ENCODE assay signal across 7 cellular contexts in the genomic region with DNA sequence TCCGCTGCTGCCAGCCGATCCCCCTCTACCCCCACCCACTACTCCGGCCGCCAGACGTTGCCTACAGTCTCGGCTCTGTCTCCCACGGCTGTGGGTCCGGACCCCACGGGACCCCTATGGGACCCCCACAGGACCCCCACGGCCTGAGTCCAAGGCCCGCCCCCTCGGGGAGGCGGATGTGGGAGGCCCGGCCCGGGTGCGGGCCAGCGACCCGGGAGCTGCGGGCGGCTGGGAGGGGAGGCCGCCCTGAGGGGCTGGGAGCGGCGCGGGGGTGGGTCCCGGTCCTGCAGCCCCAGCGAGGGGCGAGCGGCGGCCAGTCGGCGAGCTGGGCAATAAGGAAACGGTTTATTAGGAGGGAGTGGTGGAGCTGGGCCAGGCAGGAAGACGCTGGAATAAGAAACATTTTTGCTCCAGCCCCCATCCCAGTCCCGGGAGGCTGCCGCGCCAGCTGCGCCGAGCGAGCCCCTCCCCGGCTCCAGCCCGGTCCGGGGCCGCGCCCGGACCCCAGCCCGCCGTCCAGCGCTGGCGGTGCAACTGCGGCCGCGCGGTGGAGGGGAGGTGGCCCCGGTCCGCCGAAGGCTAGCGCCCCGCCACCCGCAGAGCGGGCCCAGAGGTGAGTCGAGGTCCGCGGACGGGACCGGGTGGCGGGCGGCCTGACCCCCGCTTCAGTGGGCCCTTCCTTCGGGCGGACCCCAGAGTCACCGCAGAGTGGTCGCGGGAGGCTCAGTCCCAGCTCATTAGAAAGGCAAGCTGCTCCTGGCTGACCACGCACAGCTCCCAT. TPM values are rescaled to one million over a fixed set of nuclear protein-coding genes. Genes with fewer than 3 reads are reported as not detected.
A peak's percentile ranks its signal among the peaks of the same experiment; 100 is the strongest.
DNase-seq lines count a peak whose midpoint lies in the region; ATAC-seq and TF ChIP-seq lines count a peak whose summit lies in the region.

A gene (plus strand): TSS at position 422 of the 781 bp plus-strand sequence. CDS start 4,971 bp downstream, outside the sequence.

- peak within 1 kb of the TSS in 1 of 9 donors; percentile 24 for H3K27ac Mint-ChIP-seq in naive thymus-derived CD4-positive, alpha-beta T cell

- no peaks in the 10 kb centered on the region for H3K36me3 Mint-ChIP-seq in naive thymus-derived CD4-positive, alpha-beta T cell

- H3K4me1 Mint-ChIP-seq in naive thymus-derived CD4-positive, alpha-beta T cell = peaks cover 0 to 9% (median 6%) of the 10 kb centered on the region in 7 donors

- H3K4me1 ChIP-seq in adipocyte (ENCODE audit: control insufficient read depth, insufficient read depth, low read length) (peaks cover 71% of the 10 kb centered on the region), upper lobe of right lung (peaks cover 40% of the 10 kb centered on the region), SJCRH30 (peaks cover 40% of the 10 kb centered on the region), BE2C (peaks cover 49% of the 10 kb centered on the region)
- H3K4me1 ChIP-seq in naive thymus-derived CD4-positive, alpha-beta T cell (ENCODE audit: control insufficient read depth in 2 of 2, insufficient read depth in 2 of 2, low read length in 2 of 2) = no peaks in the 10 kb centered on the region

- H3K27me3 ChIP-seq in adipocyte (replicated peaks; ENCODE audit: control insufficient read depth, insufficient read depth, low read length) (no peaks in the 10 kb centered on the region), upper lobe of right lung (no peaks in the 10 kb centered on the region), SJCRH30 (no peaks in the 10 kb centered on the region), BE2C (no peaks in the 10 kb centered on the region)
- peaks cover 0 to 4% of the 10 kb centered on the region in 2 donors for H3K27me3 ChIP-seq in naive thymus-derived CD4-positive, alpha-beta T cell (ENCODE audit: control insufficient read depth in 2 of 2, insufficient read depth in 2 of 2, low read length in 2 of 2)

- peak within 1 kb of the TSS; percentile 87 for H3K4me3 ChIP-seq in adipocyte (ENCODE audit: low read length)
- peak within 1 kb of the TSS; percentile 62 to 81 for H3K4me3 ChIP-seq in foreskin fibroblast (ENCODE audit: low read depth in 1 of 2, low read length in 2 of 2)
- H3K4me3 ChIP-seq in naive thymus-derived CD4-positive, alpha-beta T cell (ENCODE audit: low read length) = no peak within 1 kb of the TSS
- H3K4me3 ChIP-seq in upper lobe of right lung = peak within 1 kb of the TSS; percentile 58
- H3K4me3 ChIP-seq in SJCRH30 = no peak within 1 kb of the TSS
- no peak within 1 kb of the TSS; the same call in 1 of the 2 replicates for H3K4me3 ChIP-seq in BE2C (ENCODE audit: low read depth, low read length)

- ATAC-seq in naive thymus-derived CD4-positive, alpha-beta T cell = peak; percentile 21
- ATAC-seq in upper lobe of right lung = peak; percentile 3

- peaks cover 21 to 49% (median 23%) of the 10 kb centered on the region in 5 donors for H3K27me3 Mint-ChIP-seq in naive thymus-derived CD4-positive, alpha-beta T cell

- no peaks in the 10 kb centered on the region for H3K36me3 ChIP-seq in adipocyte (ENCODE audit: control insufficient read depth, insufficient read depth, low read length, severe bottlenecking)
- H3K36me3 ChIP-seq in naive thymus-derived CD4-positive, alpha-beta T cell (ENCODE audit: control insufficient read depth in 2 of 3, insufficient read depth in 3 of 3, low read length in 3 of 3) = no peaks in the 10 kb centered on the region
- H3K36me3 ChIP-seq in upper lobe of right lung = no peaks in the 10 kb centered on the region
- H3K36me3 ChIP-seq in SJCRH30 = no peaks in the 10 kb centered on the region
- H3K36me3 ChIP-seq in BE2C = no peaks in the 10 kb centered on the region

- H3K9ac ChIP-seq in adipocyte (ENCODE audit: low read length) = peak within 1 kb of the TSS; percentile 95

- CTCF ChIA-PET in naive thymus-derived CD4-positive, alpha-beta T cell (lab: Charles Lee) = no interaction called here

- peak within 1 kb of the TSS in 6 of 10 donors; percentile 15 to 73 (median 30) for H3K4me3 Mint-ChIP-seq in naive thymus-derived CD4-positive, alpha-beta T cell

- POLR2A ChIA-PET in naive thymus-derived CD4-positive, alpha-beta T cell (lab: Charles Lee) = no interaction called here

- TF ChIP-seq CTCF in foreskin fibroblast (IDR thresholded peaks at IDR 0.05; ENCODE audit: low read depth, low read length) = no peak
- no peak for TF ChIP-seq CTCF in upper lobe of right lung (IDR thresholded peaks at IDR 0.05)
- no peak for TF ChIP-seq CTCF in BE2C (IDR thresholded peaks at IDR 0.05; ENCODE audit: low read depth, low read length)

- peak; percentile 37 for DNase-seq in adipocyte (ENCODE audit: low read depth)
- peak in 1 of 2 donors; percentile 40 for DNase-seq in foreskin fibroblast
- no peak for DNase-seq in naive thymus-derived CD4-positive, alpha-beta T cell
- DNase-seq in upper lobe of right lung = no peak
- no peak for DNase-seq in SJCRH30
- no peak for DNase-seq in BE2C
- no peak for DNase-seq in activated CD4-positive, alpha-beta T cell treated with anti-CD3 and anti-CD28 coated beads, Interleukin-2, amount 50 U/mL, for 4 hours

- H3K9me3 Mint-ChIP-seq in naive thymus-derived CD4-positive, alpha-beta T cell = peaks cover 0 to 2% (median 0%) of the 10 kb centered on the region in 11 donors

- H3K9me3 ChIP-seq in adipocyte (ENCODE audit: control insufficient read depth, low read length) = no peaks in the 10 kb centered on the region
- no peaks in the 10 kb centered on the region for H3K9me3 ChIP-seq in naive thymus-derived CD4-positive, alpha-beta T cell (ENCODE audit: control insufficient read depth in 2 of 3, low read length in 3 of 3)
- no peaks in the 10 kb centered on the region for H3K9me3 ChIP-seq in upper lobe of right lung
- no peaks in the 10 kb centered on the region for H3K9me3 ChIP-seq in SJCRH30 (replicated peaks)
- H3K9me3 ChIP-seq in BE2C = no peaks in the 10 kb centered on the region

- intact Hi-C loops in naive thymus-derived CD4-positive, alpha-beta T cell (cut with micrococcal nuclease) = no loop called here
- intact Hi-C loops in upper lobe of right lung (cut with DNase I) = no loop called here

- H3K27ac ChIP-seq in naive thymus-derived CD4-positive, alpha-beta T cell (ENCODE audit: low read depth, low read length) = no peak within 1 kb of the TSS
- peak within 1 kb of the TSS; percentile 86 for H3K27ac ChIP-seq in upper lobe of right lung
- no peak within 1 kb of the TSS for H3K27ac ChIP-seq in SJCRH30

RNA-seq across cellular contexts. Expression of the gene that starts here (rescaled TPM):
- total RNA-seq in naive thymus-derived CD4-positive, alpha-beta T cell = under 1 TPM in 2 of 5 experiments, not detected in 3; 0.64 to 0.70 TPM
- polyA plus RNA-seq in naive thymus-derived CD4-positive, alpha-beta T cell = not detected
- total RNA-seq in upper lobe of right lung = 223 TPM
- total RNA-seq in SJCRH30 (2014; rRNA removed; shearing (Covaris generic)) = 0.33 and 0.36 TPM in 2 replicates
- 68.1 TPM for polyA plus RNA-seq in BE2C (2012; ENCODE audit: insufficient read depth, insufficient read length, low read depth)

Comparison
In these comparisons a context has a peak if more than half of its experiments do, and no peak if none do; other contexts are left out.
1. RNA of the gene that starts here (total RNA-seq): 223 TPM in upper lobe of right lung (single experiment); 0.33 to 0.36 TPM in SJCRH30 and 0.64 to 0.70 TPM in naive thymus-derived CD4-positive, alpha-beta T cell; every median in the first group is over 100 times any median in the second.
2. Peak in ATAC-seq in naive thymus-derived CD4-positive, alpha-beta T cell; RNA of the gene not detected or under 1 TPM.
3. H3K4me3 ChIP-seq: peak in adipocyte (single experiment), foreskin fibroblast (2 of 2) and upper lobe of right lung (single experiment); none in naive thymus-derived CD4-positive, alpha-beta T cell (single experiment), SJCRH30 (single experiment) and BE2C (single experiment).